8 cellular contexts compared by ENCODE assay signal in the genomic region with DNA sequence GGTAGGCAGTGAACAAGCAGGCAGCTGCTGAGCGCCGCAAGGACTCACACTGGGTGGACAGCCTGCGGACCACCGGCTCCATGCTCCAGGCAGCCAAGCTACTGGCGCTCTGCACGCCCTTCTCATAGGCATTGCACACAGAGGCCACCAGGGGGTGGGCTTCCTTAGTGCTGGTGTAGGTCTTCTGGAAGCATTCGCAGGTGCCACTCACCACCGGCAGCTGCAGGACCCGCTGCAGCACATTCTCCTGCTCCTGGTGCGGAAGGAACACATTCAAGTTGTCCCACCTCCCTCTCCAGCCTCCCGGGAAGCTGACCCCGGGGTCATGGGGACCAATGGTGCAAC. TPM values are rescaled to one million over a fixed set of nuclear protein-coding genes. Genes with fewer than 3 reads are reported as not detected.
A peak's percentile ranks its signal among the peaks of the same experiment; 100 is the strongest.
DNase-seq lines count a peak whose midpoint lies in the region; ATAC-seq and TF ChIP-seq lines count a peak whose summit lies in the region.

No MANE protein-coding gene starts in this region.

- H3K36me3 Mint-ChIP-seq in activated CD8-positive, alpha-beta memory T cell treated with anti-CD3 and anti-CD28 coated beads, Interleukin-2, amount 10 ng/mL, durations not matched to agents 7 days and 5 days: no peaks in the 10 kb centered on the region
- no peaks in the 10 kb centered on the region for H3K36me3 Mint-ChIP-seq in endodermal cell (ENCODE audit: low read depth)

- CTCF ChIA-PET in activated CD8-positive, alpha-beta memory T cell treated with anti-CD3 and anti-CD28 coated beads, Interleukin-2, amount 10 ng/mL, durations not matched to agents 7 days and 5 days (lab: Charles Lee): interaction anchor here (1.0 to 1.6 kb wide), 3 partner anchors 11 to 25 kb away, joined by 3 to 5 read pairs (median 3); no protein-coding TSS in a partner anchor

- no peak overlapping the region for H3K4me3 Mint-ChIP-seq in activated CD8-positive, alpha-beta memory T cell treated with anti-CD3 and anti-CD28 coated beads, Interleukin-2, amount 10 ng/mL, durations not matched to agents 7 days and 5 days
- no peak overlapping the region for H3K4me3 Mint-ChIP-seq in endodermal cell

- no peak overlapping the region for H3K4me3 ChIP-seq in endodermal cell (ENCODE audit: low read length)

- H3K27ac ChIP-seq in endodermal cell (ENCODE audit: low read depth, low read length): no peak overlapping the region

- H3K4me1 ChIP-seq in endodermal cell (ENCODE audit: control insufficient read depth, insufficient read depth, low read length): no peaks in the 10 kb centered on the region

- no peaks in the 10 kb centered on the region for H3K27me3 Mint-ChIP-seq in activated CD8-positive, alpha-beta memory T cell treated with anti-CD3 and anti-CD28 coated beads, Interleukin-2, amount 10 ng/mL, durations not matched to agents 7 days and 5 days
- H3K27me3 Mint-ChIP-seq in endodermal cell (ENCODE audit: insufficient read depth): peaks cover 40% of the 10 kb centered on the region

- H3K9ac ChIP-seq in endodermal cell (ENCODE audit: extremely low read depth, low read length, poor library complexity, severe bottlenecking): no peak overlapping the region

- H3K36me3 ChIP-seq in endodermal cell (ENCODE audit: control insufficient read depth, insufficient read depth, low read length): no peaks in the 10 kb centered on the region

- H3K27me3 ChIP-seq in endodermal cell (ENCODE audit: control insufficient read depth, insufficient read depth, low read length, poor library complexity, severe bottlenecking): peaks cover 8% of the 10 kb centered on the region

- peak; percentile 47 for ATAC-seq in activated CD8-positive, alpha-beta memory T cell treated with anti-CD3 and anti-CD28 coated beads, Interleukin-2, amount 10 ng/mL, durations not matched to agents 7 days and 5 days
- ATAC-seq in stimulated activated naive CD8-positive, alpha-beta T cell treated with anti-CD3 and anti-CD28 coated beads, Interleukin-15, Interleukin-2, amounts not matched to agents 100 U/mL and 50 U/mL, for 24 hours: peak; percentile 47
- ATAC-seq in HG02798 (IDR thresholded peaks at IDR 0.05; ENCODE audit: poor library complexity, unreplicated experiment): no peak
- ATAC-seq in GM19463 (IDR thresholded peaks at IDR 0.05; ENCODE audit: unreplicated experiment): no peak

- TF ChIP-seq CTCF in endodermal cell (conservative IDR thresholded peaks at IDR 0.05): peak; percentile 89

- H3K27ac Mint-ChIP-seq in activated CD8-positive, alpha-beta memory T cell treated with anti-CD3 and anti-CD28 coated beads, Interleukin-2, amount 10 ng/mL, durations not matched to agents 7 days and 5 days: no peak overlapping the region
- H3K27ac Mint-ChIP-seq in endodermal cell: no peak overlapping the region

- no peak for DNase-seq in activated CD8-positive, alpha-beta memory T cell treated with anti-CD3 and anti-CD28 coated beads, Interleukin-2, amount 10 ng/mL, durations not matched to agents 7 days and 5 days
- DNase-seq in activated CD8-positive, alpha-beta memory T cell treated with anti-CD3 and anti-CD28 coated beads for 24 hours: no peak
- DNase-seq in NCI-H1436 (lab: John Stamatoyannopoulos, UW): peak; percentile 49
- DNase-seq in endodermal cell: peak; percentile 94
- peak; percentile 34 for DNase-seq in stimulated activated naive CD8-positive, alpha-beta T cell treated with anti-CD3 and anti-CD28 coated beads, Interleukin-15, Interleukin-2, amounts not matched to agents 100 U/mL and 50 U/mL, for 24 hours
- DNase-seq in superior temporal gyrus (ENCODE audit: extremely low spot score): no peak

- WGBS in endodermal cell (ENCODE audit: insufficient coverage in 1 of 2, insufficient read length in 1 of 2), 2 experiments: 48 to 55% methylated on average over 6 to 12 of the region's 12 CpGs

- no peaks in the 10 kb centered on the region for H3K9me3 Mint-ChIP-seq in activated CD8-positive, alpha-beta memory T cell treated with anti-CD3 and anti-CD28 coated beads, Interleukin-2, amount 10 ng/mL, durations not matched to agents 7 days and 5 days (ENCODE audit: low read depth)
- no peaks in the 10 kb centered on the region for H3K9me3 Mint-ChIP-seq in endodermal cell

- no peaks in the 10 kb centered on the region for H3K9me3 ChIP-seq in endodermal cell (ENCODE audit: control insufficient read depth, low read length)

- no peaks in the 10 kb centered on the region for H3K4me1 Mint-ChIP-seq in activated CD8-positive, alpha-beta memory T cell treated with anti-CD3 and anti-CD28 coated beads, Interleukin-2, amount 10 ng/mL, durations not matched to agents 7 days and 5 days
- peaks cover 6% of the 10 kb centered on the region for H3K4me1 Mint-ChIP-seq in endodermal cell

RNA-seq across cellular contexts. Expression of a gene that starts 6.0 kb away (rescaled TPM):
- total RNA-seq in activated CD8-positive, alpha-beta memory T cell treated with anti-CD3 and anti-CD28 coated beads, Interleukin-2, amount 10 ng/mL, durations not matched to agents 7 days and 5 days: under 1 TPM in 1 of 2 experiments, not detected in 1; 0.12 TPM
- total RNA-seq in endodermal cell: under 1 TPM; 0.11 to 0.22 TPM
- 0.18 TPM for polyA plus RNA-seq in endodermal cell (2013, experiment 1 of 2)
- 0.21 TPM for polyA plus RNA-seq in endodermal cell (2013, experiment 2 of 2)

RNA-seq across cellular contexts. Expression of a gene that starts 17.4 kb away (rescaled TPM):
- 1 to 10 TPM; 1.6 to 2.2 TPM for total RNA-seq in activated CD8-positive, alpha-beta memory T cell treated with anti-CD3 and anti-CD28 coated beads, Interleukin-2, amount 10 ng/mL, durations not matched to agents 7 days and 5 days
- total RNA-seq in endodermal cell: 1 to 10 TPM; 2.7 to 4.0 TPM
- 5.1 TPM for polyA plus RNA-seq in endodermal cell (2013, experiment 1 of 2)
- 4.6 TPM for polyA plus RNA-seq in endodermal cell (2013, experiment 2 of 2)

RNA-seq across cellular contexts. Expression of a gene that starts 17.5 kb away (rescaled TPM):
- not detected for total RNA-seq in activated CD8-positive, alpha-beta memory T cell treated with anti-CD3 and anti-CD28 coated beads, Interleukin-2, amount 10 ng/mL, durations not matched to agents 7 days and 5 days
- total RNA-seq in endodermal cell: under 1 TPM; 0.24 to 0.64 TPM
- 0.11 TPM for polyA plus RNA-seq in endodermal cell (2013, experiment 1 of 2)
- 0.25 TPM for polyA plus RNA-seq in endodermal cell (2013, experiment 2 of 2)

RNA-seq across cellular contexts. Expression of a gene that starts 17.9 kb away (rescaled TPM):
- total RNA-seq in activated CD8-positive, alpha-beta memory T cell treated with anti-CD3 and anti-CD28 coated beads, Interleukin-2, amount 10 ng/mL, durations not matched to agents 7 days and 5 days: 1 to 10 TPM in 1 of 2 experiments, under 1 TPM in 1; 0.55 to 2.5 TPM
- total RNA-seq in endodermal cell: 10 to 100 TPM; 22.9 to 24.4 TPM
- polyA plus RNA-seq in endodermal cell (2013, experiment 1 of 2): 9.7 TPM
- 8.9 TPM for polyA plus RNA-seq in endodermal cell (2013, experiment 2 of 2)

Comparison
In these comparisons a context has a peak if more than half of its experiments do, and no peak if none do; other contexts are left out.
1. ATAC-seq: peak in activated CD8-positive, alpha-beta memory T cell treated with anti-CD3 and anti-CD28 coated beads, Interleukin-2, amount 10 ng/mL, durations not matched to agents 7 days and 5 days (single experiment) and stimulated activated naive CD8-positive, alpha-beta T cell treated with anti-CD3 and anti-CD28 coated beads, Interleukin-15, Interleukin-2, amounts not matched to agents 100 U/mL and 50 U/mL, for 24 hours (single experiment); none in HG02798 (single experiment) and GM19463 (single experiment).
2. DNase-seq: peak in NCI-H1436 (single experiment), endodermal cell (single experiment) and stimulated activated naive CD8-positive, alpha-beta T cell treated with anti-CD3 and anti-CD28 coated beads, Interleukin-15, Interleukin-2, amounts not matched to agents 100 U/mL and 50 U/mL, for 24 hours (single experiment); none in activated CD8-positive, alpha-beta memory T cell treated with anti-CD3 and anti-CD28 coated beads, Interleukin-2, amount 10 ng/mL, durations not matched to agents 7 days and 5 days (single experiment), activated CD8-positive, alpha-beta memory T cell treated with anti-CD3 and anti-CD28 coated beads for 24 hours (single experiment) and superior temporal gyrus (single experiment).